In genomic region chr20:57425150-57426013, GRCh38 we compare ENCODE assay signal across 11 cellular contexts. TPM values are rescaled to one million over a fixed set of nuclear protein-coding genes. Genes with fewer than 3 reads are reported as not detected.
DNase-seq lines count a peak whose midpoint lies in the region; ATAC-seq, FAIRE-seq and TF ChIP-seq lines count a peak whose summit lies in the region.
"Had no signal": no experiment of that assay in that cellular context is flagged by ENCODE, and none has a peak within 500 bp of the region (broad histone marks: within the 10 kb centered on the region; RNA-seq: fewer than 3 reads in every experiment).

No MANE protein-coding gene starts in this region.

- no peaks in the 10 kb centered on the region for H3K9me3 Mint-ChIP-seq in endodermal cell
- H3K9me3 Mint-ChIP-seq: activated CD4-positive, alpha-beta T cell treated with anti-CD3 and anti-CD28 coated beads, Interleukin-2, amount 10 ng/mL, durations not matched to agents 24 days and 14 days had no signal

- 79 to 81% methylated on average over 9 to 17 of the region's 17 CpGs for WGBS in endodermal cell (ENCODE audit: insufficient coverage in 1 of 2, insufficient read length in 1 of 2), 2 experiments
- WGBS in body of pancreas, 2 donors = 70 to 81% methylated on average over 17 of the region's 17 CpGs

- H3K9me3 ChIP-seq in right atrium auricular region (no peaks in the 10 kb centered on the region), endodermal cell (ENCODE audit: control insufficient read depth, low read length) (no peaks in the 10 kb centered on the region), body of pancreas (no peaks in the 10 kb centered on the region)

- H3K27me3 Mint-ChIP-seq in endodermal cell (ENCODE audit: insufficient read depth) = no peaks in the 10 kb centered on the region

- H3K27ac Mint-ChIP-seq in endodermal cell = no peak overlapping the region
- H3K27ac Mint-ChIP-seq: activated CD4-positive, alpha-beta T cell treated with anti-CD3 and anti-CD28 coated beads, Interleukin-2, amount 10 ng/mL, durations not matched to agents 24 days and 14 days had no signal

- no peak for TF ChIP-seq POLR2A in body of pancreas (IDR thresholded peaks at IDR 0.05)

- no peaks in the 10 kb centered on the region for H3K36me3 ChIP-seq in right atrium auricular region
- H3K36me3 ChIP-seq in endodermal cell (ENCODE audit: control insufficient read depth, insufficient read depth, low read length) = no peaks in the 10 kb centered on the region
- H3K36me3 ChIP-seq in body of pancreas (replicated peaks in 1 of 2; ENCODE audit: insufficient read depth in 1 of 2, low read depth in 2 of 2) = no peaks in the 10 kb centered on the region

- DNase-seq in Right ventricle myocardium inferior (ENCODE audit: missing footprints) (peak; percentile 59), right atrium auricular region (ENCODE audit: low spot score) (no peak), NCI-H510A (lab: John Stamatoyannopoulos, UW) (peak; percentile 50), endodermal cell (peak; percentile 70), body of pancreas (no peak), inferior parietal cortex (ENCODE audit: extremely low spot score) (no peak), GM19239 (ENCODE audit: insufficient read length, low spot score) (no peak)
- DNase-seq: activated CD4-positive, alpha-beta T cell treated with anti-CD3 and anti-CD28 coated beads, Interleukin-2, amount 10 ng/mL, durations not matched to agents 24 days and 14 days had no signal

- FAIRE-seq in GM19239 (lab: Jason Lieb, UNC) = no peak
- FAIRE-seq: bronchial epithelial cell, frontal cortex had no signal

- peaks cover 4% of the 10 kb centered on the region for H3K4me1 Mint-ChIP-seq in endodermal cell

- H3K4me3 ChIP-seq in right atrium auricular region (no peak overlapping the region), endodermal cell (ENCODE audit: low read length) (no peak overlapping the region), body of pancreas (no peak overlapping the region)

- intact Hi-C loops in Right ventricle myocardium inferior (cut with DNase I) = no loop called here
- intact Hi-C loops in body of pancreas (cut with DNase I) = no loop called here

- ATAC-seq in Right ventricle myocardium inferior (no peak), body of pancreas (no peak), GM21576 (IDR thresholded peaks at IDR 0.05; ENCODE audit: unreplicated experiment) (no peak)

- TF ChIP-seq CTCF in right atrium auricular region (IDR thresholded peaks at IDR 0.05) (no peak), endodermal cell (conservative IDR thresholded peaks at IDR 0.05) (no peak), body of pancreas (IDR thresholded peaks at IDR 0.05) (no peak)

- no peaks in the 10 kb centered on the region for H3K27me3 ChIP-seq in right atrium auricular region
- no peaks in the 10 kb centered on the region for H3K27me3 ChIP-seq in endodermal cell (ENCODE audit: control insufficient read depth, insufficient read depth, low read length, poor library complexity, severe bottlenecking)
- H3K27me3 ChIP-seq in body of pancreas = no peaks in the 10 kb centered on the region

- H3K9ac ChIP-seq in endodermal cell (ENCODE audit: extremely low read depth, low read length, poor library complexity, severe bottlenecking) = no peak overlapping the region

- no peaks in the 10 kb centered on the region for H3K36me3 Mint-ChIP-seq in endodermal cell (ENCODE audit: low read depth)

- H3K27ac ChIP-seq in right atrium auricular region = no peak overlapping the region
- no peak overlapping the region for H3K27ac ChIP-seq in endodermal cell (ENCODE audit: low read depth, low read length)
- no peak overlapping the region for H3K27ac ChIP-seq in body of pancreas

- H3K4me3 Mint-ChIP-seq in endodermal cell = no peak overlapping the region
- H3K4me3 Mint-ChIP-seq: activated CD4-positive, alpha-beta T cell treated with anti-CD3 and anti-CD28 coated beads, Interleukin-2, amount 10 ng/mL, durations not matched to agents 24 days and 14 days had no signal

- H3K4me1 ChIP-seq in right atrium auricular region (peaks cover 0 to 9% of the 10 kb centered on the region in 2 donors), endodermal cell (ENCODE audit: control insufficient read depth, insufficient read depth, low read length) (no peaks in the 10 kb centered on the region), body of pancreas (peaks cover 11% of the 10 kb centered on the region)

RNA-seq across cellular contexts. Expression of gene RBM38, which starts 34.2 kb away (rescaled TPM):
- 89.6 TPM for total RNA-seq in Right ventricle myocardium inferior
- 100 to 1,000 TPM; 127 to 151 TPM for total RNA-seq in right atrium auricular region
- total RNA-seq in endodermal cell = 10 to 100 TPM; 29.0 to 30.2 TPM
- 58.7 TPM for polyA plus RNA-seq in endodermal cell (2013, experiment 1 of 2)
- polyA plus RNA-seq in endodermal cell (2013, experiment 2 of 2) = 59.5 TPM
- total RNA-seq in body of pancreas = 10 to 100 TPM in 1 of 2 donors, 1 to 10 TPM in 1; 5.6 to 12.7 TPM

Comparison
In these comparisons a context has a peak if more than half of its experiments do, and no peak if none do; other contexts are left out.
1. DNase-seq: peak in Right ventricle myocardium inferior (single experiment), NCI-H510A (single experiment) and endodermal cell (single experiment); none in right atrium auricular region (single experiment), body of pancreas (0 of 4), inferior parietal cortex (single experiment) and GM19239 (single experiment).